In genomic region chr19:40403262-40403984, GRCh38 we compare ENCODE assay signal across 1 cellular context.
TF ChIP-seq lines count a peak whose summit lies in the region.

No MANE protein-coding gene starts in this region.

TF ChIP-seq in HepG2, 621 proteins besides CTCF, POLR2A, EP300 and RAD21 (continued from another document and continues in another):
- TF ChIP-seq, protein P1, sequence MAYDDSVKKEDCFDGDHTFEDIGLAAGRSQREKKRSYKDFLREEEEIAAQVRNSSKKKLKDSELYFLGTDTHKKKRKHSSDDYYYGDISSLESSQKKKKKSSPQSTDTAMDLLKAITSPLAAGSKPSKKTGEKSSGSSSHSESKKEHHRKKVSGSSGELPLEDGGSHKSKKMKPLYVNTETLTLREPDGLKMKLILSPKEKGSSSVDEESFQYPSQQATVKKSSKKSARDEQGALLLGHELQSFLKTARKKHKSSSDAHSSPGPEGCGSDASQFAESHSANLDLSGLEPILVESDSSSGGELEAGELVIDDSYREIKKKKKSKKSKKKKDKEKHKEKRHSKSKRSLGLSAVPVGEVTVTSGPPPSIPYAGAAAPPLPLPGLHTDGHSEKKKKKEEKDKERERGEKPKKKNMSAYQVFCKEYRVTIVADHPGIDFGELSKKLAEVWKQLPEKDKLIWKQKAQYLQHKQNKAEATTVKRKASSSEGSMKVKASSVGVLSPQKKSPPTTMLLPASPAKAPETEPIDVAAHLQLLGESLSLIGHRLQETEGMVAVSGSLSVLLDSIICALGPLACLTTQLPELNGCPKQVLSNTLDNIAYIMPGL (CRISPR knock-in tag; IDR thresholded peaks at IDR 0.05; ENCODE audit: borderline replicate concordance in 1 of 2, low read depth in 1 of 2) = peak in 1 of 2 experiments; percentile 59; a peak in 1 of 4 replicates
- TF ChIP-seq RXRA (CRISPR knock-in tag; IDR thresholded peaks at IDR 0.05) = 0 out of 2 replicates have a peak, but pooled peaks have one; percentile 33
- TF ChIP-seq KLF6 (CRISPR knock-in tag; IDR thresholded peaks at IDR 0.05) = no peak
- TF ChIP-seq, protein P2, sequence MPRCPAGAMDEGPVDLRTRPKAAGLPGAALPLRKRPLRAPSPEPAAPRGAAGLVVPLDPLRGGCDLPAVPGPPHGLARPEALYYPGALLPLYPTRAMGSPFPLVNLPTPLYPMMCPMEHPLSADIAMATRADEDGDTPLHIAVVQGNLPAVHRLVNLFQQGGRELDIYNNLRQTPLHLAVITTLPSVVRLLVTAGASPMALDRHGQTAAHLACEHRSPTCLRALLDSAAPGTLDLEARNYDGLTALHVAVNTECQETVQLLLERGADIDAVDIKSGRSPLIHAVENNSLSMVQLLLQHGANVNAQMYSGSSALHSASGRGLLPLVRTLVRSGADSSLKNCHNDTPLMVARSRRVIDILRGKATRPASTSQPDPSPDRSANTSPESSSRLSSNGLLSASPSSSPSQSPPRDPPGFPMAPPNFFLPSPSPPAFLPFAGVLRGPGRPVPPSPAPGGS (CRISPR knock-in tag; IDR thresholded peaks at IDR 0.05) = no peak
- no peak for TF ChIP-seq NR2F6 (IDR thresholded peaks at IDR 0.05)
- no peak for TF ChIP-seq NR2F6 (CRISPR knock-in tag; IDR thresholded peaks at IDR 0.05)
- no peak for TF ChIP-seq FOXA3 (CRISPR knock-in tag; IDR thresholded peaks at IDR 0.05)
- no peak for TF ChIP-seq ZNF569 (CRISPR knock-in tag; IDR thresholded peaks at IDR 0.05; ENCODE audit: borderline replicate concordance)
- TF ChIP-seq POLR2AphosphoS5 (IDR thresholded peaks at IDR 0.05; ENCODE audit: low read depth, low read length) = no peak
- peak; percentile 58 for TF ChIP-seq RBFOX2 (IDR thresholded peaks at IDR 0.05; ENCODE audit: low read depth, low read length)
- TF ChIP-seq, protein P3, sequence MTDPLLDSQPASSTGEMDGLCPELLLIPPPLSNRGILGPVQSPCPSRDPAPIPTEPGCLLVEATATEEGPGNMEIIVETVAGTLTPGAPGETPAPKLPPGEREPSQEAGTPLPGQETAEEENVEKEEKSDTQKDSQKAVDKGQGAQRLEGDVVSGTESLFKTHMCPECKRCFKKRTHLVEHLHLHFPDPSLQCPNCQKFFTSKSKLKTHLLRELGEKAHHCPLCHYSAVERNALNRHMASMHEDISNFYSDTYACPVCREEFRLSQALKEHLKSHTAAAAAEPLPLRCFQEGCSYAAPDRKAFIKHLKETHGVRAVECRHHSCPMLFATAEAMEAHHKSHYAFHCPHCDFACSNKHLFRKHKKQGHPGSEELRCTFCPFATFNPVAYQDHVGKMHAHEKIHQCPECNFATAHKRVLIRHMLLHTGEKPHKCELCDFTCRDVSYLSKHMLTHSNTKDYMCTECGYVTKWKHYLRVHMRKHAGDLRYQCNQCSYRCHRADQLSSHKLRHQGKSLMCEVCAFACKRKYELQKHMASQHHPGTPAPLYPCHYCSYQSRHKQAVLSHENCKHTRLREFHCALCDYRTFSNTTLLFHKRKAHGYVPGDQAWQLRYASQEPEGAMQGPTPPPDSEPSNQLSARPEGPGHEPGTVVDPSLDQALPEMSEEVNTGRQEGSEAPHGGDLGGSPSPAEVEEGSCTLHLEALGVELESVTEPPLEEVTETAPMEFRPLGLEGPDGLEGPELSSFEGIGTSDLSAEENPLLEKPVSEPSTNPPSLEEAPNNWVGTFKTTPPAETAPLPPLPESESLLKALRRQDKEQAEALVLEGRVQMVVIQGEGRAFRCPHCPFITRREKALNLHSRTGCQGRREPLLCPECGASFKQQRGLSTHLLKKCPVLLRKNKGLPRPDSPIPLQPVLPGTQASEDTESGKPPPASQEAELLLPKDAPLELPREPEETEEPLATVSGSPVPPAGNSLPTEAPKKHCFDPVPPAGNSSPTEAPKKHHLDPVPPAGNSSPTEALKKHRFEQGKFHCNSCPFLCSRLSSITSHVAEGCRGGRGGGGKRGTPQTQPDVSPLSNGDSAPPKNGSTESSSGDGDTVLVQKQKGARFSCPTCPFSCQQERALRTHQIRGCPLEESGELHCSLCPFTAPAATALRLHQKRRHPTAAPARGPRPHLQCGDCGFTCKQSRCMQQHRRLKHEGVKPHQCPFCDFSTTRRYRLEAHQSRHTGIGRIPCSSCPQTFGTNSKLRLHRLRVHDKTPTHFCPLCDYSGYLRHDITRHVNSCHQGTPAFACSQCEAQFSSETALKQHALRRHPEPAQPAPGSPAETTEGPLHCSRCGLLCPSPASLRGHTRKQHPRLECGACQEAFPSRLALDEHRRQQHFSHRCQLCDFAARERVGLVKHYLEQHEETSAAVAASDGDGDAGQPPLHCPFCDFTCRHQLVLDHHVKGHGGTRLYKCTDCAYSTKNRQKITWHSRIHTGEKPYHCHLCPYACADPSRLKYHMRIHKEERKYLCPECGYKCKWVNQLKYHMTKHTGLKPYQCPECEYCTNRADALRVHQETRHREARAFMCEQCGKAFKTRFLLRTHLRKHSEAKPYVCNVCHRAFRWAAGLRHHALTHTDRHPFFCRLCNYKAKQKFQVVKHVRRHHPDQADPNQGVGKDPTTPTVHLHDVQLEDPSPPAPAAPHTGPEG (CRISPR knock-in tag; IDR thresholded peaks at IDR 0.05) = 0 out of 2 replicates have a peak, but pooled peaks have one; percentile 38
- no peak for TF ChIP-seq CENPBD1 (CRISPR knock-in tag; IDR thresholded peaks at IDR 0.05; ENCODE audit: borderline replicate concordance, low read depth)
- TF ChIP-seq SYNCRIP (IDR thresholded peaks at IDR 0.05; ENCODE audit: insufficient read depth, low read depth, low read length) = no peak
- TF ChIP-seq ARID4A (CRISPR knock-in tag; IDR thresholded peaks at IDR 0.05; ENCODE audit: borderline replicate concordance) = no peak
- no peak for TF ChIP-seq ZNF496 (CRISPR knock-in tag; IDR thresholded peaks at IDR 0.05; ENCODE audit: insufficient replicate concordance)
- no peak for TF ChIP-seq PLRG1 (conservative IDR thresholded peaks at IDR 0.05)
- TF ChIP-seq ZNF143 (CRISPR knock-in tag; IDR thresholded peaks at IDR 0.05) = no peak
- no peak for TF ChIP-seq DNMT3B (CRISPR knock-in tag; conservative IDR thresholded peaks at IDR 0.05)
- no peak for TF ChIP-seq KDM4B (CRISPR knock-in tag; IDR thresholded peaks at IDR 0.05)
- TF ChIP-seq JUND (CRISPR knock-in tag; IDR thresholded peaks at IDR 0.05) = no peak
- TF ChIP-seq ZC3H13 (CRISPR knock-in tag; IDR thresholded peaks at IDR 0.05) = no peak
- TF ChIP-seq MAF1 (CRISPR knock-in tag; IDR thresholded peaks at IDR 0.05; ENCODE audit: borderline replicate concordance) = no peak
- no peak for TF ChIP-seq ZBTB40 (IDR thresholded peaks at IDR 0.05)
- TF ChIP-seq ZBTB40 (CRISPR knock-in tag; IDR thresholded peaks at IDR 0.05) = no peak; the same call in 1 of the 2 replicates
- no peak for TF ChIP-seq MLLT10 (CRISPR knock-in tag; IDR thresholded peaks at IDR 0.05)
- TF ChIP-seq ZNF275 (CRISPR knock-in tag; IDR thresholded peaks at IDR 0.05; ENCODE audit: borderline replicate concordance) = no peak
- TF ChIP-seq KDM1A (CRISPR knock-in tag; IDR thresholded peaks at IDR 0.05) = peak; percentile 90
- TF ChIP-seq, protein P4, sequence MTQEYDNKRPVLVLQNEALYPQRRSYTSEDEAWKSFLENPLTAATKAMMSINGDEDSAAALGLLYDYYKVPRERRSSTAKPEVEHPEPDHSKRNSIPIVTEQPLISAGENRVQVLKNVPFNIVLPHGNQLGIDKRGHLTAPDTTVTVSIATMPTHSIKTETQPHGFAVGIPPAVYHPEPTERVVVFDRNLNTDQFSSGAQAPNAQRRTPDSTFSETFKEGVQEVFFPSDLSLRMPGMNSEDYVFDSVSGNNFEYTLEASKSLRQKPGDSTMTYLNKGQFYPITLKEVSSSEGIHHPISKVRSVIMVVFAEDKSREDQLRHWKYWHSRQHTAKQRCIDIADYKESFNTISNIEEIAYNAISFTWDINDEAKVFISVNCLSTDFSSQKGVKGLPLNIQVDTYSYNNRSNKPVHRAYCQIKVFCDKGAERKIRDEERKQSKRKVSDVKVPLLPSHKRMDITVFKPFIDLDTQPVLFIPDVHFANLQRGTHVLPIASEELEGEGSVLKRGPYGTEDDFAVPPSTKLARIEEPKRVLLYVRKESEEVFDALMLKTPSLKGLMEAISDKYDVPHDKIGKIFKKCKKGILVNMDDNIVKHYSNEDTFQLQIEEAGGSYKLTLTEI (CRISPR knock-in tag; conservative IDR thresholded peaks at IDR 0.05) = no peak
- TF ChIP-seq ZEB1 (IDR thresholded peaks at IDR 0.05; ENCODE audit: insufficient replicate concordance, low read depth) = no peak
- TF ChIP-seq TBL1XR1 (IDR thresholded peaks at IDR 0.05; ENCODE audit: borderline replicate concordance, low read length, partially characterized antibody) = no peak
